ENCODE assay signal across 20 cellular contexts in the genomic region with DNA sequence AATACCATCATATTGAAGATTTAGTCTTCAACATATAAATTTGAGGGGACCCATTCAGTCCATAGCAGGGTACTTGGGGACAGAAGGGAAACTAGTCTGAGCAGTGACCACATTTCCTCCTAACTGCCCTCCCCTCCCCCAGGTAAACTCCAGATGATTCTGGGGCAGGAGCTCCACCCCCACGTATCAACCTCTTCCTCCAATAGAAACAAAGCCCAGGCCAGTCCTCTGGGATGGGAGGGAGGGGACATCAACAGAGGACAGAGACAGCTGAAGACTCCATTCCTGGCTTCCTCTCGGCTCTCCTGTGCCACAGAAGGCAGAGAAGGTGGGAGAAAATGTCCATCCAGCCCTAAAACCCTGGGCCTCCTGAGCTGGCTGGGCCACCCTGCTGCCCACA.
A peak's percentile ranks its signal among the peaks of the same experiment; 100 is the strongest.
DNase-seq lines count a peak whose midpoint lies in the region; ATAC-seq, FAIRE-seq and TF ChIP-seq lines count a peak whose summit lies in the region.
"Had no signal": no experiment of that assay in that cellular context is flagged by ENCODE, and none has a peak within 500 bp of the region (broad histone marks: within the 10 kb centered on the region; RNA-seq: fewer than 3 reads in every experiment).

No MANE protein-coding gene starts in this region.

- H2BK5ac ChIP-seq in H1 (ENCODE audit: low read depth, low read length) = no peak overlapping the region

- H3K4ac ChIP-seq in H1 (replicated peaks; ENCODE audit: insufficient read length, low read depth, low read length) = no peak overlapping the region

- no peak overlapping the region for H3K4me2 ChIP-seq in DND-41 (ENCODE audit: insufficient read depth, low read length)
- H3K4me2 ChIP-seq in H1 (ENCODE audit: insufficient read depth in 1 of 2, low read depth in 2 of 2, low read length in 2 of 2) = no peak overlapping the region
- H3K4me2 ChIP-seq in parathyroid adenoma (ENCODE audit: low read length) = no peak overlapping the region

- H3K9ac ChIP-seq in DND-41 (ENCODE audit: low read depth, low read length) (no peak overlapping the region), H1 (replicated peaks in 1 of 4; ENCODE audit: extremely low read depth in 1 of 4, low read depth in 3 of 4, low read length in 3 of 4) (no peak overlapping the region), parathyroid adenoma (no peak overlapping the region)

- no peak overlapping the region; the same call in 1 of the 2 replicates for H2BK12ac ChIP-seq in H1 (ENCODE audit: low read depth, low read length)

- no peak for TF ChIP-seq EP300 in H1 (IDR thresholded peaks at IDR 0.05; ENCODE audit: borderline replicate concordance in 1 of 2, low read depth in 2 of 2, low read length in 2 of 2)

- peak overlapping the region; percentile 15; the same call in 1 of the 2 replicates for H4K8ac ChIP-seq in H1 (ENCODE audit: extremely low read depth, insufficient read depth, low read length)

- 72% methylated on average over 2 of the region's 2 CpGs; no CpG with 5 or more reads in 1 of the 2 experiments for WGBS in H1 (ENCODE audit: extremely low coverage in 1 of 2, insufficient coverage in 1 of 2, insufficient read length in 1 of 2, insufficient replicate concordance in 2 of 2, low coverage in 1 of 2, low lambda C conversion rate in 2 of 2, missing lambda C conversion rate in 1 of 2), 2 experiments

- no peaks in the 10 kb centered on the region for H3K27me3 ChIP-seq in DND-41 (ENCODE audit: insufficient read depth, low read length, poor library complexity)
- no peaks in the 10 kb centered on the region; a peak in 2 of 7 replicates for H3K27me3 ChIP-seq in H1 (replicated peaks in 1 of 4; ENCODE audit: control insufficient read depth in 3 of 4, extremely low read depth in 1 of 4, insufficient read depth in 3 of 4, low read length in 3 of 4)
- H3K27me3 ChIP-seq in parathyroid adenoma (ENCODE audit: control insufficient read depth, insufficient read depth, low read length) = no peaks in the 10 kb centered on the region
- H3K27me3 ChIP-seq: SJSA1 had no signal

- H4K20me1 ChIP-seq in DND-41 (ENCODE audit: insufficient read depth, low read length) = no peaks in the 10 kb centered on the region
- H4K20me1 ChIP-seq in H1 (replicated peaks in 1 of 2; ENCODE audit: control insufficient read depth in 1 of 2, insufficient read depth in 2 of 2, low read length in 2 of 2) = no peaks in the 10 kb centered on the region

- no peak overlapping the region for H2BK20ac ChIP-seq in H1 (ENCODE audit: low read length)

- H2AK5ac ChIP-seq in H1 (ENCODE audit: low read depth, low read length) = no peak overlapping the region

- H3K36me3 ChIP-seq in DND-41 (ENCODE audit: insufficient read depth, low read length) (no peaks in the 10 kb centered on the region), KOPT-K1 (ENCODE audit: insufficient read depth, low read length) (no peaks in the 10 kb centered on the region), H1 (ENCODE audit: control insufficient read depth in 2 of 4, insufficient read depth in 4 of 4, low read length in 3 of 4) (no peaks in the 10 kb centered on the region), parathyroid adenoma (ENCODE audit: control insufficient read depth, insufficient read depth, low read length) (no peaks in the 10 kb centered on the region)
- H3K36me3 ChIP-seq: SJSA1 had no signal

- H2BK120ac ChIP-seq in H1 (replicated peaks; ENCODE audit: low read depth, low read length) = no peak overlapping the region

- H4K91ac ChIP-seq in H1 (replicated peaks; ENCODE audit: insufficient read length, low read length) = no peak overlapping the region

- CTCF ChIA-PET in H1 (lab: Charles Lee; ENCODE audit: partially characterized antibody) = interaction anchor here (1.0 to 5.2 kb wide), 12 partner anchors 10 to 237 kb away, joined by 3 to 50 read pairs (median 4); no protein-coding TSS in a partner anchor

- DNase-seq in DND-41 (no peak), H1 (ENCODE audit: low read depth in 1 of 2, low spot score in 2 of 2) (no peak), Kasumi-1 (lab: John Stamatoyannopoulos, UW) (no peak)
- DNase-seq: COR-L47, DMS 273 treated with DMSO at 0.1 percent for 48 hours, DMS79 treated with DMSO at 0.1 percent for 48 hours, HFFc6, NCI-H1105 treated with DMSO at 0.1 percent for 48 hours, NCI-H2029 treated with DMSO at 0.1 percent for 48 hours, NCI-H226, NCI-H774 had no signal

- no peak overlapping the region for H3K23ac ChIP-seq in H1 (ENCODE audit: insufficient read length)

- H4K5ac ChIP-seq in H1 (ENCODE audit: insufficient read length, low read depth, low read length) = no peak overlapping the region

- no peak overlapping the region for H3K4me3 ChIP-seq in DND-41 (ENCODE audit: low read depth in 1 of 2, low read length in 2 of 2)
- no peak overlapping the region for H3K4me3 ChIP-seq in H1 (ENCODE audit: extremely low read depth in 1 of 4, insufficient read depth in 2 of 4, low read depth in 3 of 4, low read length in 4 of 4)
- no peak overlapping the region for H3K4me3 ChIP-seq in parathyroid adenoma (ENCODE audit: low read depth, low read length)
- H3K4me3 ChIP-seq: SJSA1 had no signal

- H3K27ac ChIP-seq in DND-41 (ENCODE audit: low read length) (peak overlapping the region; percentile 82), KOPT-K1 (ENCODE audit: low read depth, low read length, poor library complexity, severe bottlenecking) (peak overlapping the region; percentile 63), H1 (ENCODE audit: low read depth, low read length) (no peak overlapping the region), parathyroid adenoma (peak overlapping the region; percentile 45)
- H3K27ac ChIP-seq: SJSA1 had no signal

- TF ChIP-seq POLR2A in H1 (IDR thresholded peaks at IDR 0.05; ENCODE audit: control extremely low read depth in 1 of 2, low read depth in 2 of 2, low read length in 2 of 2) = no peak

- ATAC-seq in DND-41 (ENCODE audit: insufficient read depth, low read depth) (no peak), HG03039 (IDR thresholded peaks at IDR 0.05; ENCODE audit: unreplicated experiment) (no peak), HG02678 (IDR thresholded peaks at IDR 0.05; ENCODE audit: unreplicated experiment) (no peak)
- ATAC-seq: Right ventricle myocardium inferior had no signal

- TF ChIP-seq CTCF in DND-41 (IDR thresholded peaks at IDR 0.05; ENCODE audit: borderline replicate concordance, extremely low read depth, low read length, poor library complexity, severe bottlenecking) = no peak
- TF ChIP-seq CTCF in H1 (IDR thresholded peaks at IDR 0.05; ENCODE audit: control extremely low read depth in 1 of 3, insufficient read depth in 1 of 3, low read depth in 1 of 3, low read length in 3 of 3) = no peak
- TF ChIP-seq CTCF in parathyroid adenoma (IDR thresholded peaks at IDR 0.05) = no peak

- POLR2A ChIA-PET in H1 (lab: Charles Lee; ENCODE audit: partially characterized antibody) = no interaction called here

- no peaks in the 10 kb centered on the region for H3K23me2 ChIP-seq in H1 (ENCODE audit: low read depth, low read length)

- no peak overlapping the region for H2BK15ac ChIP-seq in H1 (ENCODE audit: low read length)

- no peak for FAIRE-seq in H1 (lab: Jason Lieb, UNC)
- FAIRE-seq: A204.1, G401.6, GM12892 had no signal

- H3K18ac ChIP-seq in H1 (ENCODE audit: extremely low read depth, low read length) = no peak overlapping the region

- H3K79me1 ChIP-seq in H1 (ENCODE audit: low read depth, low read length) = no peaks in the 10 kb centered on the region

- no peak for TF ChIP-seq RAD21 in H1 (IDR thresholded peaks at IDR 0.05 in 1 of 2, conservative IDR thresholded peaks at IDR 0.05 in 1 of 2; ENCODE audit: low read depth in 2 of 2, low read length in 2 of 2)

- H2AFZ ChIP-seq in DND-41 (ENCODE audit: low read depth, low read length) (no peak overlapping the region), H1 (ENCODE audit: low read length) (no peak overlapping the region), parathyroid adenoma (peak overlapping the region; percentile 77)

- H3K14ac ChIP-seq in H1 (ENCODE audit: insufficient read length) = no peak overlapping the region

- no peaks in the 10 kb centered on the region for H3K9me3 ChIP-seq in DND-41 (ENCODE audit: insufficient read depth, low read length, severe bottlenecking)
- no peaks in the 10 kb centered on the region for H3K9me3 ChIP-seq in KOPT-K1 (ENCODE audit: insufficient read depth, low read length, poor library complexity, severe bottlenecking)
- no peaks in the 10 kb centered on the region for H3K9me3 ChIP-seq in H1 (ENCODE audit: insufficient read depth in 2 of 2, low read depth in 1 of 2, low read length in 1 of 2)
- H3K9me3 ChIP-seq in parathyroid adenoma (ENCODE audit: control insufficient read depth, low read length) = no peaks in the 10 kb centered on the region
- H3K9me3 ChIP-seq: SJSA1 had no signal

- H3K4me1 ChIP-seq in DND-41 (ENCODE audit: insufficient read depth, low read length) = peaks cover 71% of the 10 kb centered on the region
- peaks cover 0 to 3% (median 2%) of the 10 kb centered on the region in 4 experiments; a peak in 3 of 7 replicates for H3K4me1 ChIP-seq in H1 (replicated peaks in 1 of 4; ENCODE audit: control insufficient read depth in 3 of 4, insufficient read depth in 4 of 4, low read length in 3 of 4)
- H3K4me1 ChIP-seq in parathyroid adenoma = peaks cover 7% of the 10 kb centered on the region
- H3K4me1 ChIP-seq: SJSA1 had no signal

- no peak overlapping the region for H3K56ac ChIP-seq in H1 (replicated peaks; ENCODE audit: insufficient read length, low read depth, low read length)

- H3K79me2 ChIP-seq in DND-41 (ENCODE audit: insufficient read depth, low read length) = no peaks in the 10 kb centered on the region
- H3K79me2 ChIP-seq in H1 (ENCODE audit: control insufficient read depth in 1 of 2, insufficient read depth in 2 of 2, low read length in 2 of 2) = no peaks in the 10 kb centered on the region
- peaks cover 30% of the 10 kb centered on the region for H3K79me2 ChIP-seq in parathyroid adenoma

TF ChIP-seq in H1, 55 proteins besides CTCF, POLR2A, EP300 and RAD21:
- TF ChIP-seq CHD2 (IDR thresholded peaks at IDR 0.05; ENCODE audit: low read length) (no peak), GABPA (IDR thresholded peaks at IDR 0.05; ENCODE audit: borderline replicate concordance, insufficient read depth, low read length) (no peak), JUND (IDR thresholded peaks at IDR 0.05; ENCODE audit: low read length) (no peak), SIX5 (IDR thresholded peaks at IDR 0.05; ENCODE audit: low read depth, low read length) (no peak), RFX5 (IDR thresholded peaks at IDR 0.05; ENCODE audit: borderline replicate concordance, low read depth, low read length) (no peak), TBP (IDR thresholded peaks at IDR 0.05; ENCODE audit: low read depth, low read length) (no peak)
- TF ChIP-seq, protein P1, sequence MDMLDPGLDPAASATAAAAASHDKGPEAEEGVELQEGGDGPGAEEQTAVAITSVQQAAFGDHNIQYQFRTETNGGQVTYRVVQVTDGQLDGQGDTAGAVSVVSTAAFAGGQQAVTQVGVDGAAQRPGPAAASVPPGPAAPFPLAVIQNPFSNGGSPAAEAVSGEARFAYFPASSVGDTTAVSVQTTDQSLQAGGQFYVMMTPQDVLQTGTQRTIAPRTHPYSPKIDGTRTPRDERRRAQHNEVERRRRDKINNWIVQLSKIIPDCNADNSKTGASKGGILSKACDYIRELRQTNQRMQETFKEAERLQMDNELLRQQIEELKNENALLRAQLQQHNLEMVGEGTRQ (IDR thresholded peaks at IDR 0.05; ENCODE audit: low read length) = no peak
TF ChIP-seq in H1: peak in this region for 0.
